ENCODE assay signal across 8 cellular contexts in the genomic region with DNA sequence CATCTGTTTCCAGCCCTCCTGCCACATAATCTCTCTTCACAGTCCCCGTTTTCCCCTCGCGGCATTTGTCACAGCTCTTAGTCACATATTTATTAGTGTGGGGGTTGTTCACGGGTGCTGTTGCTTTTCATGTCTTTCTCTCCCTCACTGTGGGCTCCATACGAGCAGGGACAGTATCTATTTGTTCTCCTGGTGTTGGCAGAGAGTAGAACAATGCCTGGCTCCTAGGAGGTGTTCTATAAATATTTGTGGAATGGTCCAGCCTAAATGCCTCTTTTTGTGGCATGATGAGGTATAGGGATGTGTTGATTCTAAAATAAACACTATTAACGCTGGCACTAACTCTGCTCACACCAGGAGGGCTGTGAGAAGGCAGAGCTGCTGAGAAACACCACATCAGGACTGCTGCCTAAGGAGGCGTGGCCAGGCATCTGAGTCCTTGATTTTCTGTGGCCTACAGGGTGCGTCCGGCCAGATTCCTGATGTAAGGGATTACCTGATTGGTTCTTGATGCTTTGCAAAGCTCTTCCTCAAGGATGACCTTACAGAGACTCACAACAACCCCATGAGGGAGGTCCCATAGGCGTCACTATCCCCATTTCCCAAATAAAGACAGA.
A peak's percentile ranks its signal among the peaks of the same experiment; 100 is the strongest.
DNase-seq lines count a peak whose midpoint lies in the region; ATAC-seq and TF ChIP-seq lines count a peak whose summit lies in the region.

No MANE protein-coding gene starts in this region.

- H3K9me3 ChIP-seq in HEK293 (ENCODE audit: control insufficient read depth, insufficient read depth, low read depth, low read length) (no peaks in the 10 kb centered on the region), cardiac muscle cell (ENCODE audit: low read depth) (no peaks in the 10 kb centered on the region)

- peaks cover 6 to 7% of the 10 kb centered on the region in 2 donors for H3K27me3 Mint-ChIP-seq in stimulated activated naive B cell treated with anti-CD40 and anti-IgM and Interleukin-4, amounts not matched to agents 10 μg/mL and 1 μg/mL and 100 μg/mL, for 72 hours
- peaks cover 10% of the 10 kb centered on the region for H3K27me3 Mint-ChIP-seq in activated T-cell treated with anti-CD3 and anti-CD28 coated beads, Interleukin-2, amount 50 U/mL, for 72 hours (ENCODE audit: low read depth)

- TF ChIP-seq CTCF in HEK293 (tag by site-specific recombination; IDR thresholded peaks at IDR 0.05) (no peak), cardiac muscle cell (IDR thresholded peaks at IDR 0.05; ENCODE audit: low read depth, low read length) (no peak)

- H3K27ac ChIP-seq in HEK293 (ENCODE audit: extremely low read depth, low read depth, low read length), result peak overlapping the region; percentile 4; the same call in 1 of the 2 replicates
- H3K27ac ChIP-seq in cardiac muscle cell, result no peak overlapping the region

- POLR2A ChIA-PET in HEK293 (lab: Yijun Ruan, JAX), result no interaction called here

- H3K27ac Mint-ChIP-seq in stimulated activated naive B cell treated with anti-CD40 and anti-IgM and Interleukin-4, amounts not matched to agents 10 μg/mL and 1 μg/mL and 100 μg/mL, for 72 hours, result peak overlapping the region; percentile 65
- H3K27ac Mint-ChIP-seq in activated T-cell treated with anti-CD3 and anti-CD28 coated beads, Interleukin-2, amount 50 U/mL, for 72 hours, result no peak overlapping the region

- peaks cover 13 to 14% of the 10 kb centered on the region in 2 donors for H3K4me1 Mint-ChIP-seq in stimulated activated naive B cell treated with anti-CD40 and anti-IgM and Interleukin-4, amounts not matched to agents 10 μg/mL and 1 μg/mL and 100 μg/mL, for 72 hours
- H3K4me1 Mint-ChIP-seq in activated T-cell treated with anti-CD3 and anti-CD28 coated beads, Interleukin-2, amount 50 U/mL, for 72 hours (ENCODE audit: low read depth), result peaks cover 5% of the 10 kb centered on the region

- peaks cover 4 to 10% of the 10 kb centered on the region in 2 donors for H3K36me3 Mint-ChIP-seq in stimulated activated naive B cell treated with anti-CD40 and anti-IgM and Interleukin-4, amounts not matched to agents 10 μg/mL and 1 μg/mL and 100 μg/mL, for 72 hours
- H3K36me3 Mint-ChIP-seq in activated T-cell treated with anti-CD3 and anti-CD28 coated beads, Interleukin-2, amount 50 U/mL, for 72 hours (ENCODE audit: insufficient read depth in 2 of 2), result peaks cover 3 to 7% of the 10 kb centered on the region in 2 donors

- CTCF ChIA-PET in HEK293 (lab: Yijun Ruan, JAX), result no interaction called here

- H3K27me3 ChIP-seq in cardiac muscle cell, result no peaks in the 10 kb centered on the region

- peaks cover 10% of the 10 kb centered on the region in 2 donors for H3K9me3 Mint-ChIP-seq in stimulated activated naive B cell treated with anti-CD40 and anti-IgM and Interleukin-4, amounts not matched to agents 10 μg/mL and 1 μg/mL and 100 μg/mL, for 72 hours
- peaks cover 5 to 7% of the 10 kb centered on the region in 2 donors for H3K9me3 Mint-ChIP-seq in activated T-cell treated with anti-CD3 and anti-CD28 coated beads, Interleukin-2, amount 50 U/mL, for 72 hours

- peak overlapping the region in 1 of 2 donors; percentile 0 for H3K4me3 Mint-ChIP-seq in stimulated activated naive B cell treated with anti-CD40 and anti-IgM and Interleukin-4, amounts not matched to agents 10 μg/mL and 1 μg/mL and 100 μg/mL, for 72 hours
- H3K4me3 Mint-ChIP-seq in activated T-cell treated with anti-CD3 and anti-CD28 coated beads, Interleukin-2, amount 50 U/mL, for 72 hours, result no peak overlapping the region

- peak; percentile 66 to 67 for ATAC-seq in stimulated activated naive B cell treated with anti-CD40 and anti-IgM and Interleukin-4, amounts not matched to agents 10 μg/mL and 1 μg/mL and 100 μg/mL, for 72 hours (replicated peaks)
- ATAC-seq in HG03439 (IDR thresholded peaks at IDR 0.05; ENCODE audit: unreplicated experiment), result no peak
- no peak for ATAC-seq in activated T-cell treated with anti-CD3 and anti-CD28 coated beads, Interleukin-2, amount 50 U/mL, for 72 hours (replicated peaks in 1 of 2)

- H3K4me1 ChIP-seq in HEK293 (ENCODE audit: control insufficient read depth, insufficient read depth, low read length), result no peaks in the 10 kb centered on the region
- H3K4me1 ChIP-seq in cardiac muscle cell (ENCODE audit: low read depth), result no peaks in the 10 kb centered on the region

- DNase-seq in NCI-H748 treated with DMSO at 0.1 percent for 48 hours (lab: John Stamatoyannopoulos, UW) (peak; percentile 99), cardiac muscle cell (ENCODE audit: low read depth in 1 of 2, low spot score in 1 of 2) (peak; percentile 9 to 23), ureter (ENCODE audit: low spot score) (no peak), HuH-7 (ENCODE audit: low spot score) (no peak)
- DNase-seq in stimulated activated naive B cell treated with anti-CD40 and anti-IgM and Interleukin-4, amounts not matched to agents 10 μg/mL and 1 μg/mL and 100 μg/mL, for 72 hours, result peak; percentile 11
- DNase-seq in activated T-cell treated with anti-CD3 and anti-CD28 coated beads, Interleukin-2, amount 50 U/mL, for 72 hours, result no peak

- H3K4me3 ChIP-seq in HEK293 (ENCODE audit: low read depth, low read length) (no peak overlapping the region), cardiac muscle cell (no peak overlapping the region)

- H3K36me3 ChIP-seq in HEK293 (ENCODE audit: control insufficient read depth in 2 of 2, insufficient read depth in 1 of 2, low read length in 2 of 2) (no peaks in the 10 kb centered on the region), cardiac muscle cell (no peaks in the 10 kb centered on the region)

TF ChIP-seq in HEK293, 187 proteins besides CTCF, POLR2A, EP300 and RAD21 (continues in another document):
- peak; percentile 71 for TF ChIP-seq ZNF843 (tag by site-specific recombination; IDR thresholded peaks at IDR 0.05)
- TF ChIP-seq ZNF202 (tag by site-specific recombination; IDR thresholded peaks at IDR 0.05; ENCODE audit: borderline replicate concordance), result no peak
- no peak for TF ChIP-seq ZNF140 (tag by site-specific recombination; IDR thresholded peaks at IDR 0.05)
- peak; percentile 76; the same call in 1 of the 2 replicates for TF ChIP-seq IKZF3 (tag by site-specific recombination; IDR thresholded peaks at IDR 0.05)
- peak; percentile 64; the same call in 1 of the 2 replicates for TF ChIP-seq KLF9 (tag by site-specific recombination; IDR thresholded peaks at IDR 0.05; ENCODE audit: low read depth)
- peak; percentile 66; the same call in 1 of the 2 replicates for TF ChIP-seq WT1 (tag by site-specific recombination; IDR thresholded peaks at IDR 0.05)
- TF ChIP-seq, protein P1, sequence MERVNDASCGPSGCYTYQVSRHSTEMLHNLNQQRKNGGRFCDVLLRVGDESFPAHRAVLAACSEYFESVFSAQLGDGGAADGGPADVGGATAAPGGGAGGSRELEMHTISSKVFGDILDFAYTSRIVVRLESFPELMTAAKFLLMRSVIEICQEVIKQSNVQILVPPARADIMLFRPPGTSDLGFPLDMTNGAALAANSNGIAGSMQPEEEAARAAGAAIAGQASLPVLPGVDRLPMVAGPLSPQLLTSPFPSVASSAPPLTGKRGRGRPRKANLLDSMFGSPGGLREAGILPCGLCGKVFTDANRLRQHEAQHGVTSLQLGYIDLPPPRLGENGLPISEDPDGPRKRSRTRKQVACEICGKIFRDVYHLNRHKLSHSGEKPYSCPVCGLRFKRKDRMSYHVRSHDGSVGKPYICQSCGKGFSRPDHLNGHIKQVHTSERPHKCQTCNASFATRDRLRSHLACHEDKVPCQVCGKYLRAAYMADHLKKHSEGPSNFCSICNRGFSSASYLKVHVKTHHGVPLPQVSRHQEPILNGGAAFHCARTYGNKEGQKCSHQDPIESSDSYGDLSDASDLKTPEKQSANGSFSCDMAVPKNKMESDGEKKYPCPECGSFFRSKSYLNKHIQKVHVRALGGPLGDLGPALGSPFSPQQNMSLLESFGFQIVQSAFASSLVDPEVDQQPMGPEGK (tag by site-specific recombination; IDR thresholded peaks at IDR 0.05), result 0 out of 2 replicates have a peak, but pooled peaks have one; percentile 11
- TF ChIP-seq, protein P2, sequence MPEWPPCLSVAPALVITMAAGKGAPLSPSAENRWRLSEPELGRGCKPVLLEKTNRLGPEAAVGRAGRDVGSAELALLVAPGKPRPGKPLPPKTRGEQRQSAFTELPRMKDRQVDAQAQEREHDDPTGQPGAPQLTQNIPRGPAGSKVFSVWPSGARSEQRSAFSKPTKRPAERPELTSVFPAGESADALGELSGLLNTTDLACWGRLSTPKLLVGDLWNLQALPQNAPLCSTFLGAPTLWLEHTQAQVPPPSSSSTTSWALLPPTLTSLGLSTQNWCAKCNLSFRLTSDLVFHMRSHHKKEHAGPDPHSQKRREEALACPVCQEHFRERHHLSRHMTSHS (tag by site-specific recombination; IDR thresholded peaks at IDR 0.05), result no peak
- TF ChIP-seq SCRT1 (tag by site-specific recombination; IDR thresholded peaks at IDR 0.05; ENCODE audit: borderline replicate concordance), result 0 out of 2 replicates have a peak, but pooled peaks have one; percentile 42
- no peak for TF ChIP-seq ZNF266 (tag by site-specific recombination; IDR thresholded peaks at IDR 0.05; ENCODE audit: low read depth)
- TF ChIP-seq KLF16 (tag by site-specific recombination; IDR thresholded peaks at IDR 0.05), result 0 out of 2 replicates have a peak, but pooled peaks have one; percentile 19
- peak; percentile 56 for TF ChIP-seq OSR2 (tag by site-specific recombination; IDR thresholded peaks at IDR 0.05)
- TF ChIP-seq, protein P3, sequence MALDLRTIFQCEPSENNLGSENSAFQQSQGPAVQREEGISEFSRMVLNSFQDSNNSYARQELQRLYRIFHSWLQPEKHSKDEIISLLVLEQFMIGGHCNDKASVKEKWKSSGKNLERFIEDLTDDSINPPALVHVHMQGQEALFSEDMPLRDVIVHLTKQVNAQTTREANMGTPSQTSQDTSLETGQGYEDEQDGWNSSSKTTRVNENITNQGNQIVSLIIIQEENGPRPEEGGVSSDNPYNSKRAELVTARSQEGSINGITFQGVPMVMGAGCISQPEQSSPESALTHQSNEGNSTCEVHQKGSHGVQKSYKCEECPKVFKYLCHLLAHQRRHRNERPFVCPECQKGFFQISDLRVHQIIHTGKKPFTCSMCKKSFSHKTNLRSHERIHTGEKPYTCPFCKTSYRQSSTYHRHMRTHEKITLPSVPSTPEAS (tag by site-specific recombination; IDR thresholded peaks at IDR 0.05), result no peak
- TF ChIP-seq GLIS1 (tag by site-specific recombination; IDR thresholded peaks at IDR 0.05), result peak; percentile 76
- 0 out of 2 replicates have a peak, but pooled peaks have one; percentile 10 for TF ChIP-seq ZNF596 (tag by site-specific recombination; IDR thresholded peaks at IDR 0.05)

Comparison
In these comparisons a context has a peak if more than half of its experiments do, and no peak if none do; other contexts are left out.
1. DNase-seq: peak in NCI-H748 treated with DMSO at 0.1 percent for 48 hours (single experiment), cardiac muscle cell (2 of 2) and stimulated activated naive B cell treated with anti-CD40 and anti-IgM and Interleukin-4, amounts not matched to agents 10 μg/mL and 1 μg/mL and 100 μg/mL, for 72 hours (single experiment); none in ureter (single experiment), HuH-7 (single experiment) and activated T-cell treated with anti-CD3 and anti-CD28 coated beads, Interleukin-2, amount 50 U/mL, for 72 hours (0 of 2).
2. ATAC-seq: peak in stimulated activated naive B cell treated with anti-CD40 and anti-IgM and Interleukin-4, amounts not matched to agents 10 μg/mL and 1 μg/mL and 100 μg/mL, for 72 hours (2 of 2); none in HG03439 (single experiment) and activated T-cell treated with anti-CD3 and anti-CD28 coated beads, Interleukin-2, amount 50 U/mL, for 72 hours (0 of 2).